ENCODE assay signal across 10 cellular contexts in genomic region chr13:41313117-41313516, GRCh38. TPM values are rescaled to one million over a fixed set of nuclear protein-coding genes. Genes with fewer than 3 reads are reported as not detected.
A peak's percentile ranks its signal among the peaks of the same experiment; 100 is the strongest.
DNase-seq lines count a peak whose midpoint lies in the region; ATAC-seq, FAIRE-seq and TF ChIP-seq lines count a peak whose summit lies in the region.
"Had no signal": no experiment of that assay in that cellular context is flagged by ENCODE, and none has a peak within 500 bp of the region (broad histone marks: within the 10 kb centered on the region; RNA-seq: fewer than 3 reads in every experiment).

No MANE protein-coding gene starts in this region.

- no peak overlapping the region for H3K27ac Mint-ChIP-seq in activated naive CD8-positive, alpha-beta T cell

- CTCF ChIA-PET in HepG2 (lab: Yijun Ruan, JAX; ENCODE audit: low intra/inter-chr PET ratio, low total read pairs), result no interaction called here

- no peaks in the 10 kb centered on the region for H3K9me3 Mint-ChIP-seq in activated naive CD8-positive, alpha-beta T cell (ENCODE audit: low read depth)

- no peak for ATAC-seq in HepG2
- no peak for ATAC-seq in right lobe of liver

- H2AFZ ChIP-seq in HepG2 (ENCODE audit: low read length) (no peak overlapping the region), keratinocyte (ENCODE audit: control insufficient read depth, low read length) (no peak overlapping the region)

- H3K4me1 ChIP-seq in HepG2 (ENCODE audit: insufficient read depth, low read length) (peaks cover 52% of the 10 kb centered on the region), right lobe of liver (peaks cover 0 to 17% (median under 1%) of the 10 kb centered on the region in 4 donors), keratinocyte (ENCODE audit: control insufficient read depth, extremely low read depth, insufficient read depth, low read length) (peaks cover 20% of the 10 kb centered on the region), vagina (peaks cover 44% of the 10 kb centered on the region), adrenal gland (replicated peaks in 1 of 2) (peaks cover 3 to 31% of the 10 kb centered on the region in 2 donors)

- no peaks in the 10 kb centered on the region for H3K9me1 ChIP-seq in keratinocyte (ENCODE audit: control insufficient read depth, extremely low read depth, insufficient read depth, low read length)

- TF ChIP-seq POLR2A in HepG2 (IDR thresholded peaks at IDR 0.05; ENCODE audit: insufficient read depth in 1 of 2, low read depth in 2 of 2, low read length in 2 of 2) (no peak), right lobe of liver (IDR thresholded peaks at IDR 0.05) (no peak), vagina (IDR thresholded peaks at IDR 0.05) (no peak), adrenal gland (IDR thresholded peaks at IDR 0.05) (no peak)

- no peak for TF ChIP-seq EP300 in HepG2 (IDR thresholded peaks at IDR 0.05; ENCODE audit: low read depth in 2 of 2, low read length in 2 of 2)
- no peak for TF ChIP-seq EP300 in HepG2 (CRISPR knock-in tag; IDR thresholded peaks at IDR 0.05; ENCODE audit: borderline replicate concordance)

- BruUV-seq in HepG2 (replicated peaks; lab: Mats Ljungman, UMichigan), result no TSS peak

- H3K4me3 ChIP-seq in HepG2 (replicated peaks in 1 of 3; ENCODE audit: insufficient read depth in 1 of 3, low read depth in 2 of 3, low read length in 3 of 3), result peak overlapping the region; percentile 94 to 99 (median 98); a peak in 5 of 6 replicates
- peak overlapping the region in 1 of 3 donors; percentile 96 for H3K4me3 ChIP-seq in right lobe of liver
- peak overlapping the region; percentile 94 to 98 (median 97) for H3K4me3 ChIP-seq in keratinocyte (ENCODE audit: control insufficient read depth in 2 of 3, extremely low read depth in 1 of 3, insufficient read depth in 2 of 3, low read depth in 1 of 3, low read length in 3 of 3)
- H3K4me3 ChIP-seq in vagina, result peak overlapping the region; percentile 76 to 99
- H3K4me3 ChIP-seq in adrenal gland, result peak overlapping the region in 1 of 4 donors; percentile 85

- 41% methylated on average over 5 of the region's 5 CpGs for WGBS in HepG2 (ENCODE audit: low lambda C conversion rate)
- WGBS in right lobe of liver (ENCODE audit: insufficient coverage, low coverage, low lambda C conversion rate, missing lambda C conversion rate), result 38% methylated on average over 5 of the region's 5 CpGs
- 61 to 69% (median 67%) methylated on average over 5 of the region's 5 CpGs for WGBS in adrenal gland, 4 donors

- H3K9me3 ChIP-seq in HepG2 (ENCODE audit: low read length) (no peaks in the 10 kb centered on the region), right lobe of liver (no peaks in the 10 kb centered on the region), keratinocyte (ENCODE audit: control insufficient read depth, low read depth, low read length) (no peaks in the 10 kb centered on the region), vagina (no peaks in the 10 kb centered on the region), adrenal gland (replicated peaks in 1 of 3) (no peaks in the 10 kb centered on the region)

- DNase-seq in HepG2 (ENCODE audit: low spot score) (no peak), right lobe of liver (no peak), keratinocyte (ENCODE audit: low read depth, low spot score) (no peak), vagina (ENCODE audit: extremely low spot score in 2 of 2) (no peak), adrenal gland (no peak), A172 (ENCODE audit: low spot score) (no peak)
- no peak for DNase-seq in stimulated activated CD4-positive, alpha-beta T cell treated with anti-CD3 and anti-CD28 coated beads, Interleukin-2, amount 100 ng/mL, for 48 hours
- DNase-seq: NCI-H1048 had no signal

- peak overlapping the region; percentile 96 for H3K4me3 Mint-ChIP-seq in activated naive CD8-positive, alpha-beta T cell

- in situ Hi-C loops in HepG2 (cut with HindIII; ENCODE audit: extremely low pct_ligation_motif_present, low pct_unique_long_range_greater_than_20kb), result no loop called here

- H3K27me3 ChIP-seq in HepG2 (ENCODE audit: control insufficient read depth in 1 of 2, insufficient read depth in 2 of 2, low read length in 2 of 2), result no peaks in the 10 kb centered on the region; a peak in 1 of 5 replicates
- H3K27me3 ChIP-seq in right lobe of liver, result no peaks in the 10 kb centered on the region
- no peaks in the 10 kb centered on the region for H3K27me3 ChIP-seq in keratinocyte (ENCODE audit: control insufficient read depth, extremely low read depth, insufficient read depth, low read length)
- no peaks in the 10 kb centered on the region for H3K27me3 ChIP-seq in vagina
- no peaks in the 10 kb centered on the region for H3K27me3 ChIP-seq in adrenal gland

- no peaks in the 10 kb centered on the region for H3K27me3 Mint-ChIP-seq in activated naive CD8-positive, alpha-beta T cell

- H3K27ac ChIP-seq in HepG2 (ENCODE audit: extremely low read length, insufficient read depth, low read length) (no peak overlapping the region), right lobe of liver (no peak overlapping the region), keratinocyte (ENCODE audit: control insufficient read depth, insufficient read depth, low read length) (peak overlapping the region; percentile 94), vagina (peak overlapping the region; percentile 99), adrenal gland (no peak overlapping the region)

- H3K4me2 ChIP-seq in HepG2 (ENCODE audit: low read depth, low read length), result peak overlapping the region; percentile 82
- H3K4me2 ChIP-seq in keratinocyte (ENCODE audit: control insufficient read depth, extremely low read depth, insufficient read depth, low read depth, low read length), result peak overlapping the region; percentile 79

- H3K79me2 ChIP-seq in HepG2 (ENCODE audit: insufficient read depth, low read length) (peaks cover 68% of the 10 kb centered on the region), keratinocyte (ENCODE audit: control insufficient read depth, insufficient read depth, low read length) (peaks cover 68% of the 10 kb centered on the region)

- TF ChIP-seq CTCF in HepG2 (CRISPR knock-in tag; IDR thresholded peaks at IDR 0.05), result no peak
- TF ChIP-seq CTCF in right lobe of liver (IDR thresholded peaks at IDR 0.05), result no peak
- TF ChIP-seq CTCF in keratinocyte (optimal IDR thresholded peaks at IDR 0.05 in 1 of 3, IDR thresholded peaks at IDR 0.05 in 1 of 3, conservative IDR thresholded peaks at IDR 0.05 in 1 of 3; ENCODE audit: extremely low read depth in 1 of 3, insufficient read depth in 2 of 3, low read length in 3 of 3), result no peak
- TF ChIP-seq CTCF in vagina (IDR thresholded peaks at IDR 0.05), result no peak
- TF ChIP-seq CTCF in adrenal gland (IDR thresholded peaks at IDR 0.05), result no peak

- no peaks in the 10 kb centered on the region for H3K36me3 Mint-ChIP-seq in activated naive CD8-positive, alpha-beta T cell

- no peak for TF ChIP-seq RAD21 in HepG2 (CRISPR knock-in tag; IDR thresholded peaks at IDR 0.05)

- intact Hi-C loops in HepG2 (cut with micrococcal nuclease; ENCODE audit: unreplicated experiment) (loop anchor here (5.0 kb wide), 1 partner anchor 251 kb away; the partner anchor contains the start of gene WBP4), right lobe of liver (cut with DNase I) (no loop called here), vagina (cut with DNase I) (no loop called here), adrenal gland (cut with DNase I) (no loop called here)

- dilution Hi-C loops in keratinocyte (cut with MboI; ENCODE audit: extremely low pct_ligation_motif_present, low sequenced_read_pairs), result no loop called here

- peaks cover 50% of the 10 kb centered on the region for H3K4me1 Mint-ChIP-seq in activated naive CD8-positive, alpha-beta T cell (ENCODE audit: low read depth)

- POLR2A ChIA-PET in HepG2 (lab: Yijun Ruan, JAX), result no interaction called here

- peaks cover 19% of the 10 kb centered on the region for H4K20me1 ChIP-seq in HepG2 (ENCODE audit: insufficient read depth, low read length)
- no peaks in the 10 kb centered on the region for H4K20me1 ChIP-seq in keratinocyte (ENCODE audit: control insufficient read depth, extremely low read depth, insufficient read depth, low read length)

- no peak for FAIRE-seq in HepG2 (lab: Jason Lieb, UNC)
- FAIRE-seq in keratinocyte (lab: Jason Lieb, UNC), result no peak
- FAIRE-seq: urothelium cell line had no signal

- H3K36me3 ChIP-seq in HepG2 (replicated peaks in 1 of 2; ENCODE audit: control insufficient read depth in 1 of 2, insufficient read depth in 2 of 2, low read length in 2 of 2), result peaks cover 0 to 5% of the 10 kb centered on the region in 2 experiments; a peak in 2 of 5 replicates
- no peaks in the 10 kb centered on the region for H3K36me3 ChIP-seq in right lobe of liver
- H3K36me3 ChIP-seq in keratinocyte (ENCODE audit: control insufficient read depth in 2 of 2, extremely low read depth in 1 of 2, insufficient read depth in 2 of 2, low read length in 2 of 2), result no peaks in the 10 kb centered on the region
- H3K36me3 ChIP-seq in vagina, result no peaks in the 10 kb centered on the region
- no peaks in the 10 kb centered on the region for H3K36me3 ChIP-seq in adrenal gland (replicated peaks in 1 of 2)

- H3K9ac ChIP-seq in HepG2 (ENCODE audit: insufficient read depth, low read depth, low read length) (peak overlapping the region; percentile 20; the same call in 1 of the 2 replicates), keratinocyte (ENCODE audit: control insufficient read depth, extremely low read depth, insufficient read depth, low read length) (peak overlapping the region; percentile 94)

RNA-seq across cellular contexts. Expression of gene NAA16, which starts 2.0 kb away (rescaled TPM):
- 9.0 and 15.1 TPM in 2 replicates for total RNA-seq in HepG2 (2016; rRNA removed; fragmentation: Illumina TruSeq; extraction: Trizol)
- total RNA-seq in HepG2 (2016; cell fraction: cytosol; rRNA removed; fragmentation: Illumina TruSeq; extraction: Trizol; ENCODE audit: low read depth), result 17.0 and 21.0 TPM in 2 replicates
- total RNA-seq in HepG2 (2016; cell fraction: insoluble cytoplasmic fraction; rRNA removed; fragmentation: Illumina TruSeq; extraction: Trizol), result 9.7 and 14.9 TPM in 2 replicates
- 8.3 and 10.4 TPM in 2 replicates for total RNA-seq in HepG2 (2016; cell fraction: membrane; rRNA removed; fragmentation: Illumina TruSeq; extraction: Trizol)
- 35.8 and 41.5 TPM in 2 replicates for total RNA-seq in HepG2 (2016; cell fraction: nucleus; rRNA removed; fragmentation: Illumina TruSeq; extraction: Trizol)
- polyA plus RNA-seq in HepG2 (2011; rRNA removed), result 7.4 and 9.2 TPM in 2 replicates
- polyA plus RNA-seq in HepG2 (2011; cell fraction: cytosol; rRNA removed), result 1.7 and 2.8 TPM in 2 replicates
- polyA plus RNA-seq in HepG2 (2011; cell fraction: nucleus; rRNA removed), result 14.8 and 14.9 TPM in 2 replicates
- polyA plus RNA-seq in HepG2 (2012), result 8.2 and 11.9 TPM in 2 replicates
- 0.86 and 1.3 TPM in 2 replicates for polyA plus RNA-seq in HepG2 (2016; cell fraction: cytosol; fragmentation: Illumina TruSeq; extraction: Trizol; ENCODE audit: low read depth)
- 11.0 and 11.2 TPM in 2 replicates for polyA plus RNA-seq in HepG2 (2016; cell fraction: insoluble cytoplasmic fraction; fragmentation: Illumina TruSeq; extraction: Trizol; ENCODE audit: low read depth)
- polyA plus RNA-seq in HepG2 (2016; cell fraction: membrane; fragmentation: Illumina TruSeq; extraction: Trizol; ENCODE audit: low read depth), result 2.6 and 2.9 TPM in 2 replicates
- 84.9 and 85.2 TPM in 2 replicates for polyA plus RNA-seq in HepG2 (2016; cell fraction: nucleus; fragmentation: Illumina TruSeq; extraction: Trizol; ENCODE audit: insufficient read depth, low read depth)
- polyA minus RNA-seq in HepG2 (2011; rRNA and poly(A)+ RNA removed; ENCODE audit: low replicate concordance), result 3.2 and 4.4 TPM in 2 replicates
- 3.8 and 5.1 TPM in 2 replicates for polyA minus RNA-seq in HepG2 (2011; cell fraction: cytosol; rRNA and poly(A)+ RNA removed)
- polyA minus RNA-seq in HepG2 (2011; cell fraction: nucleus; rRNA and poly(A)+ RNA removed), result 39.9 and 44.6 TPM in 2 replicates
- 1 to 10 TPM; 5.0 to 9.9 (median 7.6) TPM for total RNA-seq in right lobe of liver
- 4.2 to 12.0 TPM (median 5.6 TPM) in 3 replicates for polyA plus RNA-seq in keratinocyte
- 13.7 TPM for polyA plus RNA-seq in keratinocyte (2011; ENCODE audit: low read depth)
- polyA plus RNA-seq in keratinocyte (2011; cell fraction: cytosol; rRNA removed), result 2.8 and 5.9 TPM in 2 replicates
- polyA plus RNA-seq in keratinocyte (2011; cell fraction: nucleus; rRNA removed), result 11.4 and 18.9 TPM in 2 replicates
- 4.5 and 6.1 TPM in 2 replicates for polyA plus RNA-seq in keratinocyte (2012; ENCODE audit: low replicate concordance)
- 1.5 to 14.7 TPM (median 3.7 TPM) in 3 replicates for polyA minus RNA-seq in keratinocyte
- polyA minus RNA-seq in keratinocyte (2011; cell fraction: cytosol; rRNA and poly(A)+ RNA removed), result 4.0 TPM
- 8.3 and 12.2 TPM in 2 replicates for polyA minus RNA-seq in keratinocyte (2011; cell fraction: nucleus; rRNA and poly(A)+ RNA removed)
- 30.2 TPM for total RNA-seq in vagina
- total RNA-seq in adrenal gland, result 10 to 100 TPM in 7 of 8 donors, 1 to 10 TPM in 1; 3.2 to 23.7 (median 16.0) TPM
- polyA plus RNA-seq in adrenal gland, result 10 to 100 TPM; 16.7 to 20.0 (median 17.0) TPM
- 12.1 and 16.9 TPM in 2 replicates for total RNA-seq in A172 (2014; rRNA removed; shearing (Covaris generic))

RNA-seq across cellular contexts. Expression of gene MTRF1, which starts 49.7 kb away (rescaled TPM):
- total RNA-seq in HepG2 (2016; rRNA removed; fragmentation: Illumina TruSeq; extraction: Trizol), result 24.0 and 27.2 TPM in 2 replicates
- 65.9 and 67.0 TPM in 2 replicates for total RNA-seq in HepG2 (2016; cell fraction: cytosol; rRNA removed; fragmentation: Illumina TruSeq; extraction: Trizol; ENCODE audit: low read depth)
- 20.8 and 25.3 TPM in 2 replicates for total RNA-seq in HepG2 (2016; cell fraction: insoluble cytoplasmic fraction; rRNA removed; fragmentation: Illumina TruSeq; extraction: Trizol)
- 32.7 and 35.9 TPM in 2 replicates for total RNA-seq in HepG2 (2016; cell fraction: membrane; rRNA removed; fragmentation: Illumina TruSeq; extraction: Trizol)
- total RNA-seq in HepG2 (2016; cell fraction: nucleus; rRNA removed; fragmentation: Illumina TruSeq; extraction: Trizol), result 26.3 and 27.0 TPM in 2 replicates
- polyA plus RNA-seq in HepG2 (2011; rRNA removed), result 21.3 and 21.6 TPM in 2 replicates
- polyA plus RNA-seq in HepG2 (2011; cell fraction: cytosol; rRNA removed), result 6.3 and 8.4 TPM in 2 replicates
- 33.1 and 41.3 TPM in 2 replicates for polyA plus RNA-seq in HepG2 (2011; cell fraction: nucleus; rRNA removed)
- polyA plus RNA-seq in HepG2 (2012), result 14.6 and 19.6 TPM in 2 replicates
- polyA plus RNA-seq in HepG2 (2016; cell fraction: cytosol; fragmentation: Illumina TruSeq; extraction: Trizol; ENCODE audit: low read depth), result 3.1 and 4.1 TPM in 2 replicates
- 17.9 and 21.1 TPM in 2 replicates for polyA plus RNA-seq in HepG2 (2016; cell fraction: insoluble cytoplasmic fraction; fragmentation: Illumina TruSeq; extraction: Trizol; ENCODE audit: low read depth)
- polyA plus RNA-seq in HepG2 (2016; cell fraction: membrane; fragmentation: Illumina TruSeq; extraction: Trizol; ENCODE audit: low read depth), result 6.1 and 6.9 TPM in 2 replicates
- polyA plus RNA-seq in HepG2 (2016; cell fraction: nucleus; fragmentation: Illumina TruSeq; extraction: Trizol; ENCODE audit: insufficient read depth, low read depth), result 60.6 and 67.9 TPM in 2 replicates
- polyA minus RNA-seq in HepG2 (2011; rRNA and poly(A)+ RNA removed; ENCODE audit: low replicate concordance), result 9.1 and 12.0 TPM in 2 replicates
- 10.0 and 14.5 TPM in 2 replicates for polyA minus RNA-seq in HepG2 (2011; cell fraction: cytosol; rRNA and poly(A)+ RNA removed)
- polyA minus RNA-seq in HepG2 (2011; cell fraction: nucleus; rRNA and poly(A)+ RNA removed), result 39.0 and 40.4 TPM in 2 replicates
- total RNA-seq in right lobe of liver, result 10 to 100 TPM in 1 of 6 experiments, 1 to 10 TPM in 5; 6.0 to 10.5 (median 7.4) TPM
- 9.1 to 16.9 TPM (median 12.1 TPM) in 3 replicates for polyA plus RNA-seq in keratinocyte
- 8.7 TPM for polyA plus RNA-seq in keratinocyte (2011; ENCODE audit: low read depth)
- polyA plus RNA-seq in keratinocyte (2011; cell fraction: cytosol; rRNA removed), result 4.9 and 11.3 TPM in 2 replicates
- 25.8 and 28.7 TPM in 2 replicates for polyA plus RNA-seq in keratinocyte (2011; cell fraction: nucleus; rRNA removed)
- polyA plus RNA-seq in keratinocyte (2012; ENCODE audit: low replicate concordance), result 6.8 and 7.4 TPM in 2 replicates
- polyA minus RNA-seq in keratinocyte, result 1.1 to 11.7 TPM (median 6.0 TPM) in 3 replicates
- 3.8 TPM for polyA minus RNA-seq in keratinocyte (2011; cell fraction: cytosol; rRNA and poly(A)+ RNA removed)
- polyA minus RNA-seq in keratinocyte (2011; cell fraction: nucleus; rRNA and poly(A)+ RNA removed), result 5.4 and 10.2 TPM in 2 replicates
- 17.2 TPM for total RNA-seq in vagina
- total RNA-seq in adrenal gland, result 10 to 100 TPM in 5 of 8 donors, 1 to 10 TPM in 3; 6.8 to 21.8 (median 12.3) TPM
- 10 to 100 TPM; 17.4 to 27.4 (median 19.3) TPM for polyA plus RNA-seq in adrenal gland
- 10.7 and 18.0 TPM in 2 replicates for total RNA-seq in A172 (2014; rRNA removed; shearing (Covaris generic))

Comparison
In these comparisons a context has a peak if more than half of its experiments do, and no peak if none do; other contexts are left out.
1. H3K27ac ChIP-seq: peak in keratinocyte (single experiment) and vagina (single experiment); none in HepG2 (single experiment), right lobe of liver (0 of 3) and adrenal gland (0 of 5).